Comparison of ENCODE assay signal across 25 cellular contexts in genomic region chr3:18730491-18730890, GRCh38.
DNase-seq lines count a peak whose midpoint lies in the region; ATAC-seq and TF ChIP-seq lines count a peak whose summit lies in the region.
"Had no signal": no experiment of that assay in that cellular context is flagged by ENCODE, and none has a peak within 500 bp of the region (broad histone marks: within the 10 kb centered on the region; RNA-seq: fewer than 3 reads in every experiment).

No MANE protein-coding gene starts in this region.

- H3K36me3 Mint-ChIP-seq in activated CD4-positive, alpha-beta memory T cell treated with anti-CD3 and anti-CD28 coated beads for 36 hours: peaks cover 21% of the 10 kb centered on the region
- H3K36me3 Mint-ChIP-seq in activated CD4-positive, alpha-beta memory T cell treated with anti-CD3 and anti-CD28 coated beads, Interleukin-2, amount 10 ng/mL, durations not matched to agents 7 days and 5 days (ENCODE audit: low read depth): peaks cover 31% of the 10 kb centered on the region
- no peaks in the 10 kb centered on the region for H3K36me3 Mint-ChIP-seq in GM23338 (ENCODE audit: low read depth)
- H3K36me3 Mint-ChIP-seq in activated T-helper 1 cell treated with anti-CD3 and anti-CD28 coated beads, Interleukin-12 subunit alpha, Interleukin-12 subunit beta, Interleukin-2, Interleukin-4 antibody, amounts not matched to agents 30 ng/mL and 10 ng/mL and 1 ng/mL, durations not matched to agents 14 hours and 24 hours and 36 hours (ENCODE audit: low read depth): peaks cover 22% of the 10 kb centered on the region

- no peaks in the 10 kb centered on the region for H3K79me2 ChIP-seq in GM23338 (replicated peaks; ENCODE audit: insufficient read depth)

- H3K4me3 ChIP-seq in GM23338 (no peak overlapping the region), neuronal stem cell (ENCODE audit: low read length in 2 of 2) (no peak overlapping the region)
- H3K4me3 ChIP-seq: MG63 had no signal

- H3K27ac Mint-ChIP-seq in activated CD4-positive, alpha-beta memory T cell treated with anti-CD3 and anti-CD28 coated beads for 36 hours: peak overlapping the region; percentile 14
- H3K27ac Mint-ChIP-seq in activated CD4-positive, alpha-beta memory T cell treated with anti-CD3 and anti-CD28 coated beads, Interleukin-2, amount 10 ng/mL, durations not matched to agents 7 days and 5 days: no peak overlapping the region
- H3K27ac Mint-ChIP-seq in GM23338: peak overlapping the region; percentile 4; the same call in 1 of the 2 replicates
- H3K27ac Mint-ChIP-seq in activated T-helper 1 cell treated with anti-CD3 and anti-CD28 coated beads, Interleukin-12 subunit alpha, Interleukin-12 subunit beta, Interleukin-2, Interleukin-4 antibody, amounts not matched to agents 30 ng/mL and 10 ng/mL and 1 ng/mL, durations not matched to agents 14 hours and 24 hours and 36 hours: peak overlapping the region; percentile 19

- H3K27me3 Mint-ChIP-seq in activated CD4-positive, alpha-beta memory T cell treated with anti-CD3 and anti-CD28 coated beads for 36 hours: no peaks in the 10 kb centered on the region
- H3K27me3 Mint-ChIP-seq in activated CD4-positive, alpha-beta memory T cell treated with anti-CD3 and anti-CD28 coated beads, Interleukin-2, amount 10 ng/mL, durations not matched to agents 7 days and 5 days: no peaks in the 10 kb centered on the region
- H3K27me3 Mint-ChIP-seq in GM23338 (ENCODE audit: insufficient read depth, low read depth, poor library complexity): no peaks in the 10 kb centered on the region
- H3K27me3 Mint-ChIP-seq in activated T-helper 1 cell treated with anti-CD3 and anti-CD28 coated beads, Interleukin-12 subunit alpha, Interleukin-12 subunit beta, Interleukin-2, Interleukin-4 antibody, amounts not matched to agents 30 ng/mL and 10 ng/mL and 1 ng/mL, durations not matched to agents 14 hours and 24 hours and 36 hours (ENCODE audit: insufficient read depth): no peaks in the 10 kb centered on the region
- H3K27me3 Mint-ChIP-seq: CD4-positive, alpha-beta T cell had no signal

- H3K4me1 Mint-ChIP-seq in activated CD4-positive, alpha-beta memory T cell treated with anti-CD3 and anti-CD28 coated beads for 36 hours (ENCODE audit: low read depth): peaks cover 75% of the 10 kb centered on the region
- peaks cover 39% of the 10 kb centered on the region for H3K4me1 Mint-ChIP-seq in activated CD4-positive, alpha-beta memory T cell treated with anti-CD3 and anti-CD28 coated beads, Interleukin-2, amount 10 ng/mL, durations not matched to agents 7 days and 5 days
- no peaks in the 10 kb centered on the region; the same call in 1 of the 3 replicates for H3K4me1 Mint-ChIP-seq in GM23338
- H3K4me1 Mint-ChIP-seq in activated T-helper 1 cell treated with anti-CD3 and anti-CD28 coated beads, Interleukin-12 subunit alpha, Interleukin-12 subunit beta, Interleukin-2, Interleukin-4 antibody, amounts not matched to agents 30 ng/mL and 10 ng/mL and 1 ng/mL, durations not matched to agents 14 hours and 24 hours and 36 hours (ENCODE audit: low read depth): peaks cover 64% of the 10 kb centered on the region

- no peak overlapping the region for H3K23ac ChIP-seq in neuronal stem cell (ENCODE audit: low read depth, low read length, poor library complexity)

- no peak overlapping the region for H2BK120ac ChIP-seq in neuronal stem cell (ENCODE audit: low read depth, low read length)

- H3K4me3 Mint-ChIP-seq in activated CD4-positive, alpha-beta memory T cell treated with anti-CD3 and anti-CD28 coated beads for 36 hours: no peak overlapping the region
- no peak overlapping the region for H3K4me3 Mint-ChIP-seq in activated CD4-positive, alpha-beta memory T cell treated with anti-CD3 and anti-CD28 coated beads, Interleukin-2, amount 10 ng/mL, durations not matched to agents 7 days and 5 days
- no peak overlapping the region for H3K4me3 Mint-ChIP-seq in GM23338
- H3K4me3 Mint-ChIP-seq in activated T-helper 1 cell treated with anti-CD3 and anti-CD28 coated beads, Interleukin-12 subunit alpha, Interleukin-12 subunit beta, Interleukin-2, Interleukin-4 antibody, amounts not matched to agents 30 ng/mL and 10 ng/mL and 1 ng/mL, durations not matched to agents 14 hours and 24 hours and 36 hours: no peak overlapping the region
- H3K4me3 Mint-ChIP-seq: CD4-positive, alpha-beta T cell had no signal

- H3K4me2 ChIP-seq in GM23338: no peak overlapping the region
- no peak overlapping the region for H3K4me2 ChIP-seq in neuronal stem cell (ENCODE audit: insufficient read depth, low read length, poor library complexity, severe bottlenecking)

- 0 out of 2 replicates have a peak, but pooled peaks cover 12% of the 10 kb centered on the region for H3K4me1 ChIP-seq in GM23338 (ENCODE audit: insufficient read depth)
- H3K4me1 ChIP-seq in neuronal stem cell (ENCODE audit: control insufficient read depth in 2 of 2, insufficient read depth in 1 of 2, low read depth in 1 of 2, low read length in 2 of 2): peaks cover 0 to 4% of the 10 kb centered on the region in 2 donors
- H3K4me1 ChIP-seq: BE2C, Caco-2 had no signal

- H4K20me1 ChIP-seq in GM23338 (replicated peaks; ENCODE audit: insufficient read depth): no peaks in the 10 kb centered on the region

- no peak overlapping the region for H2BK5ac ChIP-seq in neuronal stem cell (ENCODE audit: low read length)

- H2BK15ac ChIP-seq in neuronal stem cell (ENCODE audit: low read length): no peak overlapping the region

- no peak overlapping the region for H3K4ac ChIP-seq in neuronal stem cell (ENCODE audit: low read length)

- H3K36me3 ChIP-seq in GM23338 (ENCODE audit: insufficient read depth) (no peaks in the 10 kb centered on the region), neuronal stem cell (replicated peaks in 1 of 2; ENCODE audit: control insufficient read depth in 2 of 2, insufficient read depth in 2 of 2, low read length in 2 of 2) (no peaks in the 10 kb centered on the region)
- H3K36me3 ChIP-seq: BE2C, MG63 had no signal

- no peak overlapping the region for H3K18ac ChIP-seq in neuronal stem cell (ENCODE audit: low read length)

- H3K9me2 ChIP-seq in GM23338 (ENCODE audit: insufficient read depth): no peaks in the 10 kb centered on the region

- H3K9me3 Mint-ChIP-seq in activated CD4-positive, alpha-beta memory T cell treated with anti-CD3 and anti-CD28 coated beads for 36 hours: no peaks in the 10 kb centered on the region
- H3K9me3 Mint-ChIP-seq in activated CD4-positive, alpha-beta memory T cell treated with anti-CD3 and anti-CD28 coated beads, Interleukin-2, amount 10 ng/mL, durations not matched to agents 7 days and 5 days: peaks cover 3% of the 10 kb centered on the region
- no peaks in the 10 kb centered on the region for H3K9me3 Mint-ChIP-seq in GM23338
- H3K9me3 Mint-ChIP-seq in activated T-helper 1 cell treated with anti-CD3 and anti-CD28 coated beads, Interleukin-12 subunit alpha, Interleukin-12 subunit beta, Interleukin-2, Interleukin-4 antibody, amounts not matched to agents 30 ng/mL and 10 ng/mL and 1 ng/mL, durations not matched to agents 14 hours and 24 hours and 36 hours: peaks cover 12% of the 10 kb centered on the region

- H3K27ac ChIP-seq in GM23338 (ENCODE audit: low read depth) (no peak overlapping the region), neuronal stem cell (replicated peaks; ENCODE audit: low read length) (no peak overlapping the region)
- H3K27ac ChIP-seq: RWPE1 had no signal

- WGBS in neuronal stem cell (ENCODE audit: extremely low coverage in 2 of 2, insufficient read length in 2 of 2, insufficient replicate concordance in 1 of 2), 2 donors: no CpG with 5 or more reads among the region's 2 CpGs

- no peaks in the 10 kb centered on the region for H3F3A ChIP-seq in GM23338 (replicated peaks; ENCODE audit: low read depth)

- H4K91ac ChIP-seq in neuronal stem cell (ENCODE audit: low read depth, low read length, poor library complexity): no peak overlapping the region

- no peaks in the 10 kb centered on the region for H3K79me1 ChIP-seq in neuronal stem cell (ENCODE audit: low read depth, low read length)

- ATAC-seq in GM23338 (peak; percentile 25; the same call in 2 of the 3 replicates), HG03354 (IDR thresholded peaks at IDR 0.05; ENCODE audit: poor library complexity, severe bottlenecking, unreplicated experiment) (no peak)
- ATAC-seq: Panc1 had no signal

- H3K9ac ChIP-seq in neuronal stem cell (ENCODE audit: low read depth, low read length, poor library complexity): no peak overlapping the region

- no peak for DNase-seq in activated CD4-positive, alpha-beta memory T cell treated with anti-CD3 and anti-CD28 coated beads for 36 hours
- DNase-seq in activated CD4-positive, alpha-beta memory T cell treated with anti-CD3 and anti-CD28 coated beads, Interleukin-2, amount 10 ng/mL, durations not matched to agents 7 days and 5 days: no peak
- DNase-seq in GM23338 (ENCODE audit: low spot score) (no peak), neuronal stem cell (ENCODE audit: low spot score) (peak; percentile 45), NCI-H1105 treated with DMSO at 0.1 percent for 48 hours (lab: John Stamatoyannopoulos, UW) (no peak)
- no peak for DNase-seq in activated T-helper 1 cell treated with anti-CD3 and anti-CD28 coated beads, Interleukin-12 subunit alpha, Interleukin-12 subunit beta, Interleukin-2, Interleukin-4 antibody, amounts not matched to agents 30 ng/mL and 10 ng/mL and 1 ng/mL, durations not matched to agents 14 hours and 24 hours and 36 hours (ENCODE audit: low spot score)
- DNase-seq: 8988T; ACHN; BE2C; Caco-2; CD4-positive, alpha-beta T cell; GF-D8; GOT3; HCEC 1CT; KBM-7; MG63; NCI-H1417; NCI-H1694; NCI-H2029 treated with DMSO at 0.1 percent for 48 hours; NCI-H446 treated with DMSO at 0.1 percent for 48 hours; NCI-H526; SHP77 had no signal

- H3K27me3 ChIP-seq in GM23338 (ENCODE audit: insufficient read depth) (no peaks in the 10 kb centered on the region), neuronal stem cell (ENCODE audit: control insufficient read depth in 3 of 3, insufficient read depth in 3 of 3, low read depth in 1 of 3, low read length in 3 of 3) (no peaks in the 10 kb centered on the region)
- H3K27me3 ChIP-seq: BE2C, MG63 had no signal

- CTCF ChIA-PET in activated CD4-positive, alpha-beta memory T cell treated with anti-CD3 and anti-CD28 coated beads for 36 hours (lab: Charles Lee): interaction anchor here (1.0 kb wide), 1 partner anchor 28 kb away, joined by 4 read pairs; no protein-coding TSS in a partner anchor
- CTCF ChIA-PET in activated CD4-positive, alpha-beta memory T cell treated with anti-CD3 and anti-CD28 coated beads, Interleukin-2, amount 10 ng/mL, durations not matched to agents 7 days and 5 days (lab: Charles Lee): interaction anchor here (1.1 to 2.0 kb wide), 5 partner anchors 9 to 28 kb away, joined by 3 to 5 read pairs (median 4); no protein-coding TSS in a partner anchor

- intact Hi-C loops in activated CD4-positive, alpha-beta memory T cell treated with anti-CD3 and anti-CD28 coated beads for 36 hours (cut with micrococcal nuclease): no loop called here
- intact Hi-C loops in activated T-helper 1 cell treated with anti-CD3 and anti-CD28 coated beads, Interleukin-12 subunit alpha, Interleukin-12 subunit beta, Interleukin-2, Interleukin-4 antibody, amounts not matched to agents 30 ng/mL and 10 ng/mL and 1 ng/mL, durations not matched to agents 14 hours and 24 hours and 36 hours (cut with micrococcal nuclease): no loop called here

- H2BK12ac ChIP-seq in neuronal stem cell (ENCODE audit: low read length): no peak overlapping the region

- H3K14ac ChIP-seq in neuronal stem cell (ENCODE audit: low read length): no peak overlapping the region

- POLR2A ChIA-PET in activated CD4-positive, alpha-beta memory T cell treated with anti-CD3 and anti-CD28 coated beads for 36 hours (lab: Charles Lee): no interaction called here
- POLR2A ChIA-PET in activated CD4-positive, alpha-beta memory T cell treated with anti-CD3 and anti-CD28 coated beads, Interleukin-2, amount 10 ng/mL, durations not matched to agents 7 days and 5 days (lab: Charles Lee): interaction anchor here (0.6 to 1.4 kb wide), 6 partner anchors 8 to 87 kb away, joined by 3 to 4 read pairs (median 4); no protein-coding TSS in a partner anchor

- no peak overlapping the region for H2AK5ac ChIP-seq in neuronal stem cell (ENCODE audit: low read depth, low read length)

- no peak for TF ChIP-seq CTCF in GM23338 (conservative IDR thresholded peaks at IDR 0.05; ENCODE audit: low read depth in 2 of 2)

- H4K8ac ChIP-seq in neuronal stem cell (ENCODE audit: low read depth, low read length): no peak overlapping the region

- H3K9me3 ChIP-seq in neuronal stem cell (replicated peaks in 1 of 2; ENCODE audit: control insufficient read depth in 2 of 2, insufficient read depth in 1 of 2, low read depth in 1 of 2, low read length in 2 of 2): no peaks in the 10 kb centered on the region
- H3K9me3 ChIP-seq: BE2C, Caco-2, MG63 had no signal

- H2AFZ ChIP-seq in GM23338: no peak overlapping the region
- no peak overlapping the region for H2AFZ ChIP-seq in neuronal stem cell (ENCODE audit: low read length)
